18 cellular contexts compared by ENCODE assay signal in the genomic region with DNA sequence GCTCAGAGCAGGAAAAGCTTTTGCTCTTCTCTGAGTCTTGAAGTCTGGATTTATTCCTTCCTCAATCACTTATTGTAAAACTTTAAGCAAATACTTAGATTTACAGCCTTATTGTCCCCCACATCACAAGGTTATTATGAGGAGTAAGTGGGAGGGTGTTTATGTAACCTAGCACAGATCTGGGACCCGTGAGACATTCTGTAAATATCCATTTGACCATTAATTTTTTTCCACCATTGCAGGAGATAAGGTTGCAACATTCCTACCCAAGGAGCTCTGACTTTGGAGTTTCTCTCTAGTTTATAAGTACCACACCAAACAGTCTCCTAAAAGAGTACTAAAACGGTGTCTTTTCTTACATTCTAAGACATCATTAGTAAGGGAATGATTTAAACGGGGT. TPM values are rescaled to one million over a fixed set of nuclear protein-coding genes. Genes with fewer than 3 reads are reported as not detected.
DNase-seq lines count a peak whose midpoint lies in the region; ATAC-seq and TF ChIP-seq lines count a peak whose summit lies in the region.
"Had no signal": no experiment of that assay in that cellular context is flagged by ENCODE, and none has a peak within 500 bp of the region (broad histone marks: within the 10 kb centered on the region; RNA-seq: fewer than 3 reads in every experiment).

No MANE protein-coding gene starts in this region.

- no peaks in the 10 kb centered on the region for H4K20me1 ChIP-seq in hepatocyte (ENCODE audit: insufficient read depth, poor library complexity, severe bottlenecking)
- no peaks in the 10 kb centered on the region for H4K20me1 ChIP-seq in smooth muscle cell (ENCODE audit: low read depth)

- peak overlapping the region; percentile 44 for H3K9ac ChIP-seq in smooth muscle cell (ENCODE audit: low read depth)

- H3K4me3 ChIP-seq in ascending aorta: no peak overlapping the region
- H3K4me3 ChIP-seq in hepatocyte: no peak overlapping the region
- H3K4me3 ChIP-seq in smooth muscle cell: no peak overlapping the region
- H3K4me3 ChIP-seq: colonic mucosa had no signal

- H3K9me3 ChIP-seq in ascending aorta (no peaks in the 10 kb centered on the region), hepatocyte (ENCODE audit: low read depth) (no peaks in the 10 kb centered on the region), smooth muscle cell (replicated peaks; ENCODE audit: low read depth) (no peaks in the 10 kb centered on the region)
- H3K9me3 ChIP-seq: colonic mucosa had no signal

- H2AFZ ChIP-seq in hepatocyte (no peak overlapping the region), smooth muscle cell (ENCODE audit: low read depth) (peak overlapping the region; percentile 35)

- H3F3A ChIP-seq in smooth muscle cell (ENCODE audit: low read depth): peaks cover 19% of the 10 kb centered on the region

- TF ChIP-seq CTCF in ascending aorta (IDR thresholded peaks at IDR 0.05) (no peak), hepatocyte (IDR thresholded peaks at IDR 0.05; ENCODE audit: poor library complexity) (no peak), smooth muscle cell (IDR thresholded peaks at IDR 0.05; ENCODE audit: borderline replicate concordance, insufficient read depth, poor library complexity, severe bottlenecking) (no peak)

- no peak overlapping the region for H3K27ac Mint-ChIP-seq in activated CD4-positive, alpha-beta memory T cell treated with anti-CD3 and anti-CD28 coated beads for 36 hours
- H3K27ac Mint-ChIP-seq: activated naive CD8-positive, alpha-beta T cell treated with anti-CD3 and anti-CD28 coated beads for 36 hours; activated T-cell treated with anti-CD3 and anti-CD28 coated beads, Interleukin-2, amount 50 U/mL, for 24 hours; naive B cell had no signal

- peaks cover 7% of the 10 kb centered on the region for H3K27me3 Mint-ChIP-seq in activated CD4-positive, alpha-beta memory T cell treated with anti-CD3 and anti-CD28 coated beads for 36 hours

- no peaks in the 10 kb centered on the region for H3K36me3 Mint-ChIP-seq in activated CD4-positive, alpha-beta memory T cell treated with anti-CD3 and anti-CD28 coated beads for 36 hours
- H3K36me3 Mint-ChIP-seq: activated naive CD8-positive, alpha-beta T cell treated with anti-CD3 and anti-CD28 coated beads for 36 hours; naive B cell had no signal

- H3K4me2 ChIP-seq in hepatocyte (peak overlapping the region; percentile 10), smooth muscle cell (peak overlapping the region; percentile 64)

- H3K36me3 ChIP-seq in ascending aorta (no peaks in the 10 kb centered on the region), hepatocyte (replicated peaks; ENCODE audit: insufficient read depth, low read depth) (no peaks in the 10 kb centered on the region), smooth muscle cell (ENCODE audit: low read depth) (no peaks in the 10 kb centered on the region)
- H3K36me3 ChIP-seq: colonic mucosa had no signal

- H3K4me3 Mint-ChIP-seq in activated CD4-positive, alpha-beta memory T cell treated with anti-CD3 and anti-CD28 coated beads for 36 hours: no peak overlapping the region
- H3K4me3 Mint-ChIP-seq: activated naive CD8-positive, alpha-beta T cell treated with anti-CD3 and anti-CD28 coated beads for 36 hours; activated T-cell treated with anti-CD3 and anti-CD28 coated beads, Interleukin-2, amount 50 U/mL, for 24 hours; naive B cell had no signal

- H3K4me1 ChIP-seq in ascending aorta (peaks cover 3 to 17% of the 10 kb centered on the region in 2 donors), hepatocyte (ENCODE audit: insufficient read depth) (peaks cover 39% of the 10 kb centered on the region), smooth muscle cell (ENCODE audit: low read depth) (peaks cover 4% of the 10 kb centered on the region)
- H3K4me1 ChIP-seq: colonic mucosa had no signal

- DNase-seq in EH (ENCODE audit: low read depth): peak; percentile 84
- DNase-seq in ascending aorta (ENCODE audit: low spot score in 2 of 2): no peak
- peak; percentile 23 for DNase-seq in hepatocyte (ENCODE audit: low spot score)
- no peak for DNase-seq in smooth muscle cell (lab: John Stamatoyannopoulos, UW; ENCODE audit: unreplicated experiment)
- DNase-seq in activated CD4-positive, alpha-beta memory T cell treated with anti-CD3 and anti-CD28 coated beads for 36 hours: no peak
- no peak for DNase-seq in anterior cingulate cortex (lab: John Stamatoyannopoulos, UW)
- no peak for DNase-seq in Kasumi-1 (lab: John Stamatoyannopoulos, UW)
- DNase-seq: activated CD4-positive, alpha-beta T cell treated with anti-CD3 and anti-CD28 coated beads, Interleukin-2, amount 50 U/mL, for 1 hour; activated naive CD8-positive, alpha-beta T cell treated with anti-CD3 and anti-CD28 coated beads for 36 hours; activated T-cell treated with anti-CD3 and anti-CD28 coated beads, Interleukin-2, amount 50 U/mL, for 24 hours; colonic mucosa; left ventricle myocardium superior; naive B cell; NCI-H774; retina had no signal

- POLR2A ChIA-PET in activated CD4-positive, alpha-beta memory T cell treated with anti-CD3 and anti-CD28 coated beads for 36 hours (lab: Charles Lee): no interaction called here

- 38% methylated on average over 3 of the region's 3 CpGs for WGBS in hepatocyte (ENCODE audit: low lambda C conversion rate, missing lambda C conversion rate)
- 37% methylated on average over 3 of the region's 3 CpGs for WGBS in smooth muscle cell (ENCODE audit: low lambda C conversion rate)

- no peak for ATAC-seq in HG03457 (IDR thresholded peaks at IDR 0.05; ENCODE audit: unreplicated experiment)
- ATAC-seq: esophagus mucosa, HCT116, left ventricle myocardium superior had no signal

- H3K79me2 ChIP-seq in hepatocyte (no peaks in the 10 kb centered on the region), smooth muscle cell (ENCODE audit: low read depth) (no peaks in the 10 kb centered on the region)

- CTCF ChIA-PET in activated CD4-positive, alpha-beta memory T cell treated with anti-CD3 and anti-CD28 coated beads for 36 hours (lab: Charles Lee): interaction anchor here (0.7 to 2.2 kb wide), 2 partner anchors 11 to 42 kb away, joined by 3 to 5 read pairs; no protein-coding TSS in a partner anchor

- intact Hi-C loops in ascending aorta (cut with DNase I): loop anchor here (5.0 kb wide), 1 partner anchor 136 kb away; no protein-coding TSS in a partner anchor
- intact Hi-C loops in activated CD4-positive, alpha-beta memory T cell treated with anti-CD3 and anti-CD28 coated beads for 36 hours (cut with micrococcal nuclease): no loop called here

- no peaks in the 10 kb centered on the region for H3K9me2 ChIP-seq in hepatocyte (replicated peaks; ENCODE audit: insufficient read depth)

- H3K4me1 Mint-ChIP-seq in activated CD4-positive, alpha-beta memory T cell treated with anti-CD3 and anti-CD28 coated beads for 36 hours (ENCODE audit: low read depth): no peaks in the 10 kb centered on the region
- H3K4me1 Mint-ChIP-seq: activated naive CD8-positive, alpha-beta T cell treated with anti-CD3 and anti-CD28 coated beads for 36 hours; naive B cell had no signal

- H3K9me3 Mint-ChIP-seq in activated CD4-positive, alpha-beta memory T cell treated with anti-CD3 and anti-CD28 coated beads for 36 hours: no peaks in the 10 kb centered on the region
- H3K9me3 Mint-ChIP-seq: activated naive CD8-positive, alpha-beta T cell treated with anti-CD3 and anti-CD28 coated beads for 36 hours; activated T-cell treated with anti-CD3 and anti-CD28 coated beads, Interleukin-2, amount 50 U/mL, for 24 hours; naive B cell had no signal

- H3K27me3 ChIP-seq in ascending aorta: no peaks in the 10 kb centered on the region
- no peaks in the 10 kb centered on the region for H3K27me3 ChIP-seq in hepatocyte
- no peaks in the 10 kb centered on the region for H3K27me3 ChIP-seq in smooth muscle cell (ENCODE audit: low read depth)
- H3K27me3 ChIP-seq: colonic mucosa had no signal

- peak overlapping the region; percentile 25 to 60 for H3K27ac ChIP-seq in ascending aorta
- H3K27ac ChIP-seq in hepatocyte: peak overlapping the region; percentile 71
- H3K27ac ChIP-seq in smooth muscle cell (ENCODE audit: low read depth): peak overlapping the region; percentile 81
- H3K27ac ChIP-seq: colonic mucosa had no signal

RNA-seq across cellular contexts. Expression of gene CTIF, which starts 52.1 kb away (rescaled TPM):
- total RNA-seq in ascending aorta: 55.3 TPM
- total RNA-seq in hepatocyte: 24.0 and 27.9 TPM in 2 replicates
- 22.1 and 24.9 TPM in 2 replicates for polyA plus RNA-seq in hepatocyte
- 25.3 and 26.0 TPM in 2 replicates for total RNA-seq in smooth muscle cell
- 22.2 and 30.9 TPM in 2 replicates for polyA plus RNA-seq in smooth muscle cell
- 1 to 10 TPM; 4.6 to 5.8 TPM for total RNA-seq in activated CD4-positive, alpha-beta memory T cell treated with anti-CD3 and anti-CD28 coated beads for 36 hours

Comparison
In these comparisons a context has a peak if more than half of its experiments do, and no peak if none do; other contexts are left out.
1. DNase-seq: peak in EH (single experiment) and hepatocyte (single experiment); none in ascending aorta (0 of 2), smooth muscle cell (single experiment), activated CD4-positive, alpha-beta memory T cell treated with anti-CD3 and anti-CD28 coated beads for 36 hours (single experiment), anterior cingulate cortex (0 of 58) and Kasumi-1 (0 of 2).
2. Peak in every context shown above with its lines, with median percentiles within 50 percentile points of each other: H3K27ac ChIP-seq.